In the genomic region with DNA sequence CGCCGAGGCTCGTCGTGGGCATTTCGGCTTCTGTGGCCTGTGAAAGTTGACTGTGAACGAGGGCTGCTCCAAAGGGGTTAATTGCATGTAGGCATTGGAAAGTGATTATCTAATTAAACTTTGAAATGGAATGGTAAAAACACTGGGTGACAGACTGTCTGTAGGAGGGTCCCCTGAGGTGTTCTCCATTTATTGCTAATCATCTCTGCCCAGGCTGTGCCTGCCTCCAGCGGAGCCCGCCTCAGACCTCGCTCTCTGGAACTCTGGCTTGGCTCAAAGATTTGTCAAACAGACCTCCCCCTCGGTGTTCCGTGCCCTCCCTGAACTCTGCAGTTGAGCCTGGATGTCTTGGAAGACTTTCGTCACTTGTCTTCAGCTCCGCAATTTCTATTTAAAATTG, we compare ENCODE assay signal across 28 cellular contexts.
"Had no signal": no experiment of that assay in that cellular context is flagged by ENCODE, and none has a peak within 500 bp of the region (broad histone marks: within the 10 kb centered on the region; RNA-seq: fewer than 3 reads in every experiment).

No MANE protein-coding gene starts in this region.

- DNase-seq: activated CD4-positive, alpha-beta memory T cell treated with anti-CD3 and anti-CD28 coated beads, Interleukin-2, amount 10 ng/mL, durations not matched to agents 7 days and 5 days; activated CD4-positive, alpha-beta T cell treated with anti-CD3 and anti-CD28 coated beads for 1 hour; activated CD4-positive, alpha-beta T cell treated with anti-CD3 and anti-CD28 coated beads for 4 hours; activated CD4-positive, alpha-beta T cell treated with anti-CD3 and anti-CD28 coated beads, Interleukin-2, amount 10 ng/mL, durations not matched to agents 7 days and 5 days; activated CD4-positive, alpha-beta T cell treated with anti-CD3 and anti-CD28 coated beads, Interleukin-2, amount 50 U/mL, for 4 hours; activated gamma-delta T cell; activated naive CD4-positive, alpha-beta T cell; activated naive CD4-positive, alpha-beta T cell treated with anti-CD3 and anti-CD28 coated beads, Interleukin-2, amount 50 U/mL, for 16 hours; activated naive CD8-positive, alpha-beta T cell treated with anti-CD3 and anti-CD28 coated beads for 36 hours; activated naive CD8-positive, alpha-beta T cell treated with anti-CD3 and anti-CD28 coated beads, Interleukin-2, amount 50 U/mL, for 24 hours; activated T-cell treated with anti-CD3 and anti-CD28 coated beads for 4 hours; activated T-cell treated with anti-CD3 and anti-CD28 coated beads, Interleukin-2, amount 50 U/mL, for 24 hours; activated T-cell treated with anti-CD3 and anti-CD28 coated beads, Interleukin-2, amount 50 U/mL, for 72 hours; aorta; central memory CD4-positive, alpha-beta T cell; cerebellar nuclear complex; colonic mucosa; dorsolateral prefrontal cortex; effector memory CD4-positive, alpha-beta T cell; endodermal cell; foreskin fibroblast; T-helper 2 cell had no signal

- H3K27ac ChIP-seq: adrenal gland, breast epithelium, cardiac muscle cell, colonic mucosa, dorsolateral prefrontal cortex, VCaP had no signal

- H3K4me3 ChIP-seq: adrenal gland, breast epithelium, cardiac muscle cell, colonic mucosa, dorsolateral prefrontal cortex had no signal

- ATAC-seq: activated naive CD8-positive, alpha-beta T cell treated with anti-CD3 and anti-CD28 coated beads, Interleukin-2, amount 50 U/mL, for 24 hours; activated T-cell treated with anti-CD3 and anti-CD28 coated beads, Interleukin-2, amount 50 U/mL, for 72 hours; esophagus mucosa; WTC11 had no signal

- H3K27me3 ChIP-seq: adrenal gland had no signal

- H3K9me3 ChIP-seq: adrenal gland, breast epithelium, colonic mucosa had no signal

- H3K36me3 ChIP-seq: adrenal gland, breast epithelium, cardiac muscle cell, colonic mucosa had no signal

- H3K4me1 ChIP-seq: adrenal gland, breast epithelium, colonic mucosa had no signal
